ENCODE assay signal across 10 cellular contexts in genomic region chr2:176097820-176098365, GRCh38. TPM values are rescaled to one million over a fixed set of nuclear protein-coding genes. Genes with fewer than 3 reads are reported as not detected.
DNase-seq lines count a peak whose midpoint lies in the region; ATAC-seq and TF ChIP-seq lines count a peak whose summit lies in the region.
"Had no signal": no experiment of that assay in that cellular context is flagged by ENCODE, and none has a peak within 500 bp of the region (broad histone marks: within the 10 kb centered on the region; RNA-seq: fewer than 3 reads in every experiment).

No MANE protein-coding gene starts in this region.

- H3K27me3 ChIP-seq in fibroblast of lung (ENCODE audit: control insufficient read depth, insufficient read depth, low read length) (peaks cover 90% of the 10 kb centered on the region), skeletal muscle tissue (ENCODE audit: control insufficient read depth in 3 of 3, insufficient read depth in 3 of 3, low read length in 3 of 3) (peaks cover 99 to 100% (median 100%) of the 10 kb centered on the region in 3 donors)

- peak; percentile 38; the same call in 1 of the 2 replicates for TF ChIP-seq CTCF in OCI-LY7 (conservative IDR thresholded peaks at IDR 0.05; ENCODE audit: low read length)
- no peak for TF ChIP-seq CTCF in fibroblast of lung (conservative IDR thresholded peaks at IDR 0.05 in 1 of 2, IDR thresholded peaks at IDR 0.05 in 1 of 2; ENCODE audit: low read depth in 1 of 2, low read length in 2 of 2)

- H3K79me2 ChIP-seq in OCI-LY7 (ENCODE audit: insufficient read depth, low read depth, low read length) (no peaks in the 10 kb centered on the region), fibroblast of lung (ENCODE audit: control insufficient read depth, insufficient read depth, low read length) (no peaks in the 10 kb centered on the region)

- H3K9me3 Mint-ChIP-seq in activated CD4-positive, alpha-beta T cell treated with anti-CD3 and anti-CD28 coated beads for 36 hours (ENCODE audit: low read depth): no peaks in the 10 kb centered on the region

- H3K9me3 ChIP-seq in OCI-LY7 (ENCODE audit: low read length) (no peaks in the 10 kb centered on the region), fibroblast of lung (ENCODE audit: control insufficient read depth, insufficient read depth, low read depth, low read length) (no peaks in the 10 kb centered on the region), skeletal muscle tissue (ENCODE audit: control insufficient read depth in 3 of 3, low read length in 3 of 3) (no peaks in the 10 kb centered on the region)

- H3K27ac Mint-ChIP-seq in activated CD4-positive, alpha-beta T cell treated with anti-CD3 and anti-CD28 coated beads for 36 hours: no peak overlapping the region

- H2AFZ ChIP-seq in OCI-LY7 (ENCODE audit: low read length) (peak overlapping the region; percentile 96), fibroblast of lung (ENCODE audit: low read length) (no peak overlapping the region)

- POLR2A ChIA-PET in activated CD4-positive, alpha-beta T cell treated with anti-CD3 and anti-CD28 coated beads for 36 hours (lab: Charles Lee): interaction anchor here (0.5 to 0.7 kb wide), 2 partner anchors 1085 to 1872 kb away, joined by 3 read pairs; no protein-coding TSS in a partner anchor
- POLR2A ChIA-PET in OCI-LY7 (lab: Charles Lee): interaction anchor here (0.5 to 0.6 kb wide), 2 partner anchors 128 to 408 kb away, joined by 3 read pairs; no protein-coding TSS in a partner anchor

- BruUV-seq in OCI-LY7 (replicated peaks; lab: Mats Ljungman, UMichigan): no TSS peak

- DNase-seq in activated CD4-positive, alpha-beta T cell treated with anti-CD3 and anti-CD28 coated beads for 36 hours: no peak
- DNase-seq in activated CD4-positive, alpha-beta T cell treated with anti-CD3 and anti-CD28 coated beads for 4 hours: no peak
- DNase-seq in OCI-LY7 (ENCODE audit: low spot score) (no peak), fibroblast of lung (ENCODE audit: low read depth in 2 of 2) (no peak), DMS114 treated with DMSO at 0.1 percent for 48 hours (lab: John Stamatoyannopoulos, UW; ENCODE audit: unreplicated experiment) (no peak)

- H4K20me1 ChIP-seq in OCI-LY7 (ENCODE audit: insufficient read depth, low read length): no peaks in the 10 kb centered on the region
- no peaks in the 10 kb centered on the region for H4K20me1 ChIP-seq in fibroblast of lung (ENCODE audit: control insufficient read depth, extremely low read depth, insufficient read depth, low read length)

- no peak overlapping the region for H3K9ac ChIP-seq in fibroblast of lung (ENCODE audit: insufficient read depth, low read length)
- H3K9ac ChIP-seq in skeletal muscle tissue (ENCODE audit: low read depth in 1 of 3, low read length in 3 of 3): peak overlapping the region in 1 of 3 donors; percentile 19

- no peaks in the 10 kb centered on the region for H3K9me2 ChIP-seq in OCI-LY7 (ENCODE audit: insufficient read depth, low read length)

- H3K36me3 Mint-ChIP-seq in activated CD4-positive, alpha-beta T cell treated with anti-CD3 and anti-CD28 coated beads for 36 hours (ENCODE audit: low read depth): no peaks in the 10 kb centered on the region

- H3K4me1 ChIP-seq in OCI-LY7 (ENCODE audit: insufficient read depth, low read length, poor library complexity, severe bottlenecking) (peaks cover 14% of the 10 kb centered on the region), fibroblast of lung (ENCODE audit: control insufficient read depth, extremely low read depth, insufficient read depth, low read length) (no peaks in the 10 kb centered on the region), skeletal muscle tissue (ENCODE audit: control insufficient read depth in 3 of 3, insufficient read depth in 3 of 3, low read length in 3 of 3) (peaks cover 16 to 25% (median 24%) of the 10 kb centered on the region in 3 donors)

- peak overlapping the region; percentile 63 for H3K4me3 ChIP-seq in OCI-LY7 (ENCODE audit: low read depth, low read length, poor library complexity, severe bottlenecking)
- peak overlapping the region in 1 of 4 experiments; percentile 53 for H3K4me3 ChIP-seq in fibroblast of lung (replicated peaks in 1 of 4; ENCODE audit: control extremely low read depth in 1 of 4, insufficient read depth in 1 of 4, low read depth in 3 of 4, low read length in 4 of 4)
- H3K4me3 ChIP-seq in skeletal muscle tissue (ENCODE audit: low read length in 3 of 3): peak overlapping the region in 2 of 3 donors; percentile 17 to 62

- H3K27ac ChIP-seq in OCI-LY7 (ENCODE audit: low read depth, low read length, poor library complexity, severe bottlenecking) (no peak overlapping the region), fibroblast of lung (ENCODE audit: insufficient read depth, low read length) (no peak overlapping the region), skeletal muscle tissue (ENCODE audit: low read depth, low read length) (no peak overlapping the region)

- H3K36me3 ChIP-seq in OCI-LY7 (ENCODE audit: insufficient read depth, low read length) (no peaks in the 10 kb centered on the region), fibroblast of lung (ENCODE audit: control insufficient read depth, insufficient read depth, low read length) (no peaks in the 10 kb centered on the region), skeletal muscle tissue (ENCODE audit: control insufficient read depth in 3 of 3, insufficient read depth in 3 of 3, low read length in 3 of 3) (no peaks in the 10 kb centered on the region)

- H3K27me3 Mint-ChIP-seq in activated CD4-positive, alpha-beta T cell treated with anti-CD3 and anti-CD28 coated beads for 36 hours: peaks cover 83% of the 10 kb centered on the region

- peak overlapping the region; percentile 50 for H3K4me3 Mint-ChIP-seq in activated CD4-positive, alpha-beta T cell treated with anti-CD3 and anti-CD28 coated beads for 36 hours

- H3K4me1 Mint-ChIP-seq in activated CD4-positive, alpha-beta T cell treated with anti-CD3 and anti-CD28 coated beads for 36 hours: peaks cover 27% of the 10 kb centered on the region

- intact Hi-C loops in activated CD4-positive, alpha-beta T cell treated with anti-CD3 and anti-CD28 coated beads for 36 hours (cut with DNase I, micrococcal nuclease): loop anchor here (1.0 to 10.0 kb wide), 10 partner anchors 96 to 1396 kb away; partner anchors contain the start of gene LNPK (in 1 of the 2)
- intact Hi-C loops in OCI-LY7 (cut with micrococcal nuclease; ENCODE audit: unreplicated experiment): loop anchor here (1.0 kb wide), 2 partner anchors 408 to 732 kb away; no protein-coding TSS in a partner anchor

- peak overlapping the region; percentile 81 for H3K4me2 ChIP-seq in OCI-LY7 (ENCODE audit: low read length)
- H3K4me2 ChIP-seq in fibroblast of lung (ENCODE audit: extremely low read depth, insufficient read depth, low read length): peak overlapping the region; percentile 32

- no peak for ATAC-seq in activated CD4-positive, alpha-beta T cell treated with anti-CD3 and anti-CD28 coated beads for 36 hours
- ATAC-seq in GM21390 (IDR thresholded peaks at IDR 0.05; ENCODE audit: unreplicated experiment) (no peak), GM21786 (IDR thresholded peaks at IDR 0.05; ENCODE audit: unreplicated experiment) (no peak)

- CTCF ChIA-PET in activated CD4-positive, alpha-beta T cell treated with anti-CD3 and anti-CD28 coated beads for 36 hours (lab: Charles Lee): interaction anchor here (0.6 to 4.7 kb wide), 27 partner anchors 10 to 1374 kb away, joined by 3 to 86 read pairs (median 4); no protein-coding TSS in a partner anchor
- CTCF ChIA-PET in OCI-LY7 (lab: Charles Lee; ENCODE audit: unreplicated experiment): interaction anchor here (0.5 to 0.6 kb wide), 2 partner anchors 11 to 521 kb away, joined by 3 read pairs; no protein-coding TSS in a partner anchor

RNA-seq across cellular contexts. Expression of gene HOXD12, which starts 1.7 kb away (rescaled TPM):
- not detected for total RNA-seq in activated CD4-positive, alpha-beta T cell treated with anti-CD3 and anti-CD28 coated beads for 36 hours
- not detected in 2 replicates for total RNA-seq in OCI-LY7 (2014; rRNA removed; shearing (Covaris generic))
- total RNA-seq in OCI-LY7 (2022) (0.25 TPM in 1 of 2 replicates, not detected in the other), fibroblast of lung (not detected in 2 replicates), skeletal muscle tissue (not detected)
- polyA plus RNA-seq in fibroblast of lung: not detected in 2 replicates
- not detected in 2 replicates for polyA plus RNA-seq in fibroblast of lung (2012)
- polyA minus RNA-seq in fibroblast of lung (ENCODE audit: low replicate concordance): not detected in 2 replicates
- total RNA-seq: pulmonary artery endothelial cell, subcutaneous adipose tissue had no signal

RNA-seq across cellular contexts. Expression of gene HOXD13, which starts 5.4 kb away (rescaled TPM):
- not detected for total RNA-seq in activated CD4-positive, alpha-beta T cell treated with anti-CD3 and anti-CD28 coated beads for 36 hours
- total RNA-seq in OCI-LY7 (2014; rRNA removed; shearing (Covaris generic)): not detected in 2 replicates
- total RNA-seq in OCI-LY7 (2022) (not detected in 2 replicates), fibroblast of lung (not detected in 2 replicates), skeletal muscle tissue (under 0.01 TPM)
- polyA plus RNA-seq in fibroblast of lung: not detected in 2 replicates
- not detected in 2 replicates for polyA plus RNA-seq in fibroblast of lung (2012)
- not detected in 2 replicates for polyA minus RNA-seq in fibroblast of lung (ENCODE audit: low replicate concordance)
- total RNA-seq: pulmonary artery endothelial cell had no signal

RNA-seq across cellular contexts. Expression of gene HOXD11, which starts 9.2 kb away (rescaled TPM):
- total RNA-seq in activated CD4-positive, alpha-beta T cell treated with anti-CD3 and anti-CD28 coated beads for 36 hours: not detected
- not detected in 2 replicates for total RNA-seq in OCI-LY7 (2014; rRNA removed; shearing (Covaris generic))
- total RNA-seq in OCI-LY7 (2022) (not detected in 2 replicates), fibroblast of lung (not detected in 2 replicates), skeletal muscle tissue (not detected)
- polyA plus RNA-seq in fibroblast of lung: not detected in 2 replicates
- polyA plus RNA-seq in fibroblast of lung (2012): not detected in 2 replicates
- polyA minus RNA-seq in fibroblast of lung (ENCODE audit: low replicate concordance): not detected in 2 replicates
- total RNA-seq: pulmonary artery endothelial cell, subcutaneous adipose tissue had no signal

RNA-seq across cellular contexts. Expression of gene EVX2, which starts 14.1 kb away (rescaled TPM):
- not detected for total RNA-seq in activated CD4-positive, alpha-beta T cell treated with anti-CD3 and anti-CD28 coated beads for 36 hours
- not detected in 2 replicates for total RNA-seq in OCI-LY7 (2014; rRNA removed; shearing (Covaris generic))
- total RNA-seq in OCI-LY7 (2022) (not detected in 2 replicates), fibroblast of lung (not detected in 2 replicates), skeletal muscle tissue (under 0.01 TPM)
- polyA plus RNA-seq in fibroblast of lung: not detected in 2 replicates
- not detected in 2 replicates for polyA plus RNA-seq in fibroblast of lung (2012)
- polyA minus RNA-seq in fibroblast of lung (ENCODE audit: low replicate concordance): not detected in 2 replicates
- total RNA-seq: pulmonary artery endothelial cell had no signal

RNA-seq across cellular contexts. Expression of gene HOXD10, which starts 18.7 kb away (rescaled TPM):
- not detected for total RNA-seq in activated CD4-positive, alpha-beta T cell treated with anti-CD3 and anti-CD28 coated beads for 36 hours
- total RNA-seq in OCI-LY7 (2014; rRNA removed; shearing (Covaris generic)): not detected in 2 replicates
- total RNA-seq in OCI-LY7 (2022): not detected in 2 replicates
- total RNA-seq in fibroblast of lung: not detected in 2 replicates
- not detected in 2 replicates for polyA plus RNA-seq in fibroblast of lung
- not detected in 2 replicates for polyA plus RNA-seq in fibroblast of lung (2012)
- polyA minus RNA-seq in fibroblast of lung (ENCODE audit: low replicate concordance): not detected in 2 replicates
- total RNA-seq in skeletal muscle tissue: 0.52 TPM
- total RNA-seq: pulmonary artery endothelial cell had no signal
